Comparison of ENCODE assay signal across 9 cellular contexts in the genomic region with DNA sequence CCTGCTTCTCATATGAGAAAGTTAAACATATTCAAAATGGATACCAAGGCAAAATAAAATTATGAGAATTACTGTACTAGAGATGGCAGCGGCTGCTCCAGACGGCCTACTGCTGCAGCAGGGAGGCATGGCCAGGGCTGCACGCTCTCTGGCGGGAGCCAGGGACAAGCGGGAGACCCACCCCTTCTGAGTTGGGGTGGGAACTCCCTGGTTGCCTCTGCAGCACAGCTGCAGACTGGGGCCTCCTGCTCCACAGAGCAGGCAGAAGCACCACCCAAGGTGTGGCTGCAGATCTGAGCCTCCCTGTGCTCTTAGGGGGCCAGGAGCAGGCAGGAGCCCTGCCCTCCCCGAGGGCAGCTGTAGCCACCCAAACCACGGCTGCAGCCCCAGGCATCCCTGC.
"Had no signal": no experiment of that assay in that cellular context is flagged by ENCODE, and none has a peak within 500 bp of the region (broad histone marks: within the 10 kb centered on the region; RNA-seq: fewer than 3 reads in every experiment).

No MANE protein-coding gene starts in this region.

- H2AFZ ChIP-seq: GM23248 had no signal

- H3K4me3 Mint-ChIP-seq: HFFc6 had no signal

- H3K4me3 ChIP-seq: GM23248, HAP-1 had no signal

- H3K9me3 Mint-ChIP-seq: HFFc6, IgD-negative memory B cell had no signal

- ATAC-seq: HCT116 had no signal

- H3K27ac Mint-ChIP-seq: HFFc6 had no signal

- DNase-seq: GM23248, GOT3, H7, HFFc6, KBM-7 had no signal

- H3K36me3 ChIP-seq: HAP-1 had no signal

- H3K9ac ChIP-seq: GM23248 had no signal

- H3K27ac ChIP-seq: GM23248, HL-60 had no signal
